9 cellular contexts compared by ENCODE assay signal in the genomic region with DNA sequence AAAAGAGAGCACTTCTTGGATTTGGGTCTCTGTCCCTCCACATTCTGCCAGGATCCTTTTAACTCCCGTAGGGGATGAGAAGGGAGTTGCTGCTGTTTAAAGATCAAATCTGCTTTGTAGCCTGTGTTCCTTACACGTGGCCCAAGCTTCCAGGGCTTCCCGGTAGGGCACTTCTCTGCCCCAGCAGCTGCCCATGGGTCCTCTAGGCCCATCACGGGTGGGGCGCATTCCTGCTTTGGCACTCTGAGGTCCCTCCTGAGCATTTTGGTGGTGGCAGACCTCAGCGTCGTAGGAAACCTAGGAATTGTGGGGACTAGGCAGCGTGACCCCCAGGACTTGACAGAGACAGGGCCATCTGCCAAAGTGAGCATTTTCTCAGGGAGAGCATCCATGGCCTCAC.
"Had no signal": no experiment of that assay in that cellular context is flagged by ENCODE, and none has a peak within 500 bp of the region (broad histone marks: within the 10 kb centered on the region; RNA-seq: fewer than 3 reads in every experiment).

No MANE protein-coding gene starts in this region.

- ATAC-seq: GM23338, HCT116 had no signal

- H3K4me2 ChIP-seq: GM23338 had no signal

- DNase-seq: GM23248, GOT3, H7, H9, HCEC 1CT, HFFc6 had no signal

- H3K9me3 ChIP-seq: HAP-1 had no signal

- H3K27ac ChIP-seq: GM23248 had no signal

- H3K36me3 ChIP-seq: HAP-1 had no signal

- H2AFZ ChIP-seq: GM23248, GM23338 had no signal

- H3K4me3 ChIP-seq: GM23248, GM23338, HAP-1 had no signal

- H3K9ac ChIP-seq: GM23248 had no signal

- H3K4me1 ChIP-seq: HAP-1 had no signal
